ENCODE assay signal across 10 cellular contexts in the genomic region with DNA sequence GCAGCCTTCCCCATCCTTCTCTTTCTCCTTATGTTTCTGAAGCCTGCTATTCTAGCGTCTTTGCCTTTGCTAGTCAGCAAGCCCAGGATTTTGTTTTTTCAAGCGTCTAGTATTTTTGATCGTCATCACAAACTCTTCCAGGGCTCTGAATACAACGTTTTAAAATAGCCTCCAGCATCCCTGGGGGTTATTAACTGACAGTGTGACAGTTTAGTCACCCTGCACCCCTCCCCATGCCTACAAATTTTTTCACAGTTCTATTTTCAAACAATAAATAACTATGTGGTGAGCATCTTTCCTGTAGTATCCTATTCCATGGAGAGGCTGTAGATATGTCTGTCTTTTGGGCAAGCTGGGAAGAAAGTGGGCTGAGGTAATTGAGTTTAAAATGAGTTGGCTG.
DNase-seq lines count a peak whose midpoint lies in the region; ATAC-seq and TF ChIP-seq lines count a peak whose summit lies in the region.
"Had no signal": no experiment of that assay in that cellular context is flagged by ENCODE, and none has a peak within 500 bp of the region (broad histone marks: within the 10 kb centered on the region; RNA-seq: fewer than 3 reads in every experiment).

No MANE protein-coding gene starts in this region.

- no peaks in the 10 kb centered on the region for H3K27me3 ChIP-seq in thoracic aorta (replicated peaks; ENCODE audit: insufficient read depth)

- no peaks in the 10 kb centered on the region for H3K36me3 ChIP-seq in thoracic aorta

- no peaks in the 10 kb centered on the region for H3K9me3 ChIP-seq in thoracic aorta
- H3K9me3 ChIP-seq: A549 had no signal

- peak; percentile 80 for ATAC-seq in thoracic aorta (ENCODE audit: insufficient number of reproducible peaks, low FRiP score, low read depth)
- ATAC-seq: A549, HCT116 had no signal

- H3K4me1 Mint-ChIP-seq in chondrocyte (ENCODE audit: low read depth) (peaks cover 19% of the 10 kb centered on the region), mesothelial cell of epicardium (no peaks in the 10 kb centered on the region)
- H3K4me1 Mint-ChIP-seq: CD4-positive, CD25-positive, alpha-beta regulatory T cell had no signal

- H3K27me3 Mint-ChIP-seq in chondrocyte (ENCODE audit: low read depth) (no peaks in the 10 kb centered on the region), mesothelial cell of epicardium (ENCODE audit: low read depth) (no peaks in the 10 kb centered on the region)

- H3K4me3 Mint-ChIP-seq in chondrocyte (ENCODE audit: unreplicated experiment) (no peak overlapping the region), mesothelial cell of epicardium (no peak overlapping the region)
- H3K4me3 Mint-ChIP-seq: CD4-positive, CD25-positive, alpha-beta regulatory T cell had no signal

- peak overlapping the region; percentile 10 for H3K4me3 ChIP-seq in thoracic aorta
- H3K4me3 ChIP-seq: A549, GM23248 had no signal

- DNase-seq in M059J (ENCODE audit: low read depth) (peak; percentile 69), chondrocyte (ENCODE audit: low spot score) (no peak), thoracic aorta (ENCODE audit: low spot score) (no peak), NCI-H524 treated with DMSO at 0.1 percent for 48 hours (lab: John Stamatoyannopoulos, UW) (no peak), NCI-H1417 treated with DMSO at 0.1 percent for 48 hours (lab: John Stamatoyannopoulos, UW) (no peak), mesothelial cell of epicardium (ENCODE audit: low spot score in 2 of 2, unreplicated experiment in 2 of 2) (no peak)
- DNase-seq: CD4-positive, CD25-positive, alpha-beta regulatory T cell; GM23248 had no signal

- H3K36me3 Mint-ChIP-seq in chondrocyte (ENCODE audit: low read depth) (no peaks in the 10 kb centered on the region), mesothelial cell of epicardium (no peaks in the 10 kb centered on the region)
- H3K36me3 Mint-ChIP-seq: CD4-positive, CD25-positive, alpha-beta regulatory T cell had no signal

- peak overlapping the region; percentile 63 to 77 for H3K27ac ChIP-seq in thoracic aorta
- H3K27ac ChIP-seq: A549, GM23248 had no signal

- TF ChIP-seq CTCF in chondrocyte (IDR thresholded peaks at IDR 0.05) (no peak), thoracic aorta (IDR thresholded peaks at IDR 0.05) (no peak), mesothelial cell of epicardium (IDR thresholded peaks at IDR 0.05; ENCODE audit: unreplicated experiment) (no peak)

- H3K9me3 Mint-ChIP-seq in chondrocyte (ENCODE audit: low read depth) (peaks cover 10% of the 10 kb centered on the region), mesothelial cell of epicardium (peaks cover 14% of the 10 kb centered on the region)

- H3K27ac Mint-ChIP-seq in chondrocyte (ENCODE audit: unreplicated experiment) (peak overlapping the region; percentile 84), mesothelial cell of epicardium (no peak overlapping the region)
- H3K27ac Mint-ChIP-seq: CD4-positive, CD25-positive, alpha-beta regulatory T cell had no signal

- H3K4me1 ChIP-seq in thoracic aorta (ENCODE audit: control insufficient read depth in 1 of 2, low read depth in 2 of 2), result peaks cover 5 to 25% of the 10 kb centered on the region in 2 donors
- H3K4me1 ChIP-seq: A549 had no signal
